ENCODE assay signal across 2 cellular contexts in genomic region chr1:230368363-230368762, GRCh38.
TF ChIP-seq lines count a peak whose summit lies in the region.

No MANE protein-coding gene starts in this region.

TF ChIP-seq in GM23338, 12 proteins besides CTCF, POLR2A, EP300 and RAD21 (continued from another document):
- TF ChIP-seq ZNF462 (CRISPR knock-in tag; IDR thresholded peaks at IDR 0.05) (no peak), POLR2AphosphoS5 (IDR thresholded peaks at IDR 0.05; ENCODE audit: low read depth) (no peak), STAT1 (IDR thresholded peaks at IDR 0.05; ENCODE audit: unreplicated experiment) (no peak), NANOG (IDR thresholded peaks at IDR 0.05; ENCODE audit: borderline replicate concordance) (no peak), EZH2phosphoT487 (IDR thresholded peaks at IDR 0.05; ENCODE audit: unreplicated experiment) (no peak), CREB1 (CRISPR knock-in tag; IDR thresholded peaks at IDR 0.05; ENCODE audit: low read depth) (no peak), ZNF114 (CRISPR knock-in tag; IDR thresholded peaks at IDR 0.05) (no peak), EZH2 (IDR thresholded peaks at IDR 0.05; ENCODE audit: low read depth, unreplicated experiment) (no peak), ZNF331 (CRISPR knock-in tag; IDR thresholded peaks at IDR 0.05; ENCODE audit: low read depth) (no peak)
- TF ChIP-seq, protein P1, sequence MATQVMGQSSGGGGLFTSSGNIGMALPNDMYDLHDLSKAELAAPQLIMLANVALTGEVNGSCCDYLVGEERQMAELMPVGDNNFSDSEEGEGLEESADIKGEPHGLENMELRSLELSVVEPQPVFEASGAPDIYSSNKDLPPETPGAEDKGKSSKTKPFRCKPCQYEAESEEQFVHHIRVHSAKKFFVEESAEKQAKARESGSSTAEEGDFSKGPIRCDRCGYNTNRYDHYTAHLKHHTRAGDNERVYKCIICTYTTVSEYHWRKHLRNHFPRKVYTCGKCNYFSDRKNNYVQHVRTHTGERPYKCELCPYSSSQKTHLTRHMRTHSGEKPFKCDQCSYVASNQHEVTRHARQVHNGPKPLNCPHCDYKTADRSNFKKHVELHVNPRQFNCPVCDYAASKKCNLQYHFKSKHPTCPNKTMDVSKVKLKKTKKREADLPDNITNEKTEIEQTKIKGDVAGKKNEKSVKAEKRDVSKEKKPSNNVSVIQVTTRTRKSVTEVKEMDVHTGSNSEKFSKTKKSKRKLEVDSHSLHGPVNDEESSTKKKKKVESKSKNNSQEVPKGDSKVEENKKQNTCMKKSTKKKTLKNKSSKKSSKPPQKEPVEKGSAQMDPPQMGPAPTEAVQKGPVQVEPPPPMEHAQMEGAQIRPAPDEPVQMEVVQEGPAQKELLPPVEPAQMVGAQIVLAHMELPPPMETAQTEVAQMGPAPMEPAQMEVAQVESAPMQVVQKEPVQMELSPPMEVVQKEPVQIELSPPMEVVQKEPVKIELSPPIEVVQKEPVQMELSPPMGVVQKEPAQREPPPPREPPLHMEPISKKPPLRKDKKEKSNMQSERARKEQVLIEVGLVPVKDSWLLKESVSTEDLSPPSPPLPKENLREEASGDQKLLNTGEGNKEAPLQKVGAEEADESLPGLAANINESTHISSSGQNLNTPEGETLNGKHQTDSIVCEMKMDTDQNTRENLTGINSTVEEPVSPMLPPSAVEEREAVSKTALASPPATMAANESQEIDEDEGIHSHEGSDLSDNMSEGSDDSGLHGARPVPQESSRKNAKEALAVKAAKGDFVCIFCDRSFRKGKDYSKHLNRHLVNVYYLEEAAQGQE (IDR thresholded peaks at IDR 0.05; ENCODE audit: unreplicated experiment) = no peak
- TF ChIP-seq, protein P2, sequence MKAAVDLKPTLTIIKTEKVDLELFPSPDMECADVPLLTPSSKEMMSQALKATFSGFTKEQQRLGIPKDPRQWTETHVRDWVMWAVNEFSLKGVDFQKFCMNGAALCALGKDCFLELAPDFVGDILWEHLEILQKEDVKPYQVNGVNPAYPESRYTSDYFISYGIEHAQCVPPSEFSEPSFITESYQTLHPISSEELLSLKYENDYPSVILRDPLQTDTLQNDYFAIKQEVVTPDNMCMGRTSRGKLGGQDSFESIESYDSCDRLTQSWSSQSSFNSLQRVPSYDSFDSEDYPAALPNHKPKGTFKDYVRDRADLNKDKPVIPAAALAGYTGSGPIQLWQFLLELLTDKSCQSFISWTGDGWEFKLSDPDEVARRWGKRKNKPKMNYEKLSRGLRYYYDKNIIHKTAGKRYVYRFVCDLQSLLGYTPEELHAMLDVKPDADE (IDR thresholded peaks at IDR 0.05) = no peak

TF ChIP-seq in K562, 482 proteins besides CTCF, POLR2A, EP300 and RAD21 (continued from another document):
- TF ChIP-seq CREB3L1 (IDR thresholded peaks at IDR 0.05; ENCODE audit: borderline replicate concordance, low read depth) = no peak
- no peak for TF ChIP-seq RBM25 (IDR thresholded peaks at IDR 0.05; ENCODE audit: low read depth, low read length, severe bottlenecking)
- TF ChIP-seq MECOM (CRISPR knock-in tag; IDR thresholded peaks at IDR 0.05) = no peak
- no peak for TF ChIP-seq ILF3 (IDR thresholded peaks at IDR 0.05; ENCODE audit: borderline replicate concordance)
- no peak for TF ChIP-seq EP400 (IDR thresholded peaks at IDR 0.05)
- TF ChIP-seq LCOR (CRISPR knock-in tag; IDR thresholded peaks at IDR 0.05) = no peak
- no peak for TF ChIP-seq WHSC1 (IDR thresholded peaks at IDR 0.05; ENCODE audit: low read length)
- TF ChIP-seq, protein P3, sequence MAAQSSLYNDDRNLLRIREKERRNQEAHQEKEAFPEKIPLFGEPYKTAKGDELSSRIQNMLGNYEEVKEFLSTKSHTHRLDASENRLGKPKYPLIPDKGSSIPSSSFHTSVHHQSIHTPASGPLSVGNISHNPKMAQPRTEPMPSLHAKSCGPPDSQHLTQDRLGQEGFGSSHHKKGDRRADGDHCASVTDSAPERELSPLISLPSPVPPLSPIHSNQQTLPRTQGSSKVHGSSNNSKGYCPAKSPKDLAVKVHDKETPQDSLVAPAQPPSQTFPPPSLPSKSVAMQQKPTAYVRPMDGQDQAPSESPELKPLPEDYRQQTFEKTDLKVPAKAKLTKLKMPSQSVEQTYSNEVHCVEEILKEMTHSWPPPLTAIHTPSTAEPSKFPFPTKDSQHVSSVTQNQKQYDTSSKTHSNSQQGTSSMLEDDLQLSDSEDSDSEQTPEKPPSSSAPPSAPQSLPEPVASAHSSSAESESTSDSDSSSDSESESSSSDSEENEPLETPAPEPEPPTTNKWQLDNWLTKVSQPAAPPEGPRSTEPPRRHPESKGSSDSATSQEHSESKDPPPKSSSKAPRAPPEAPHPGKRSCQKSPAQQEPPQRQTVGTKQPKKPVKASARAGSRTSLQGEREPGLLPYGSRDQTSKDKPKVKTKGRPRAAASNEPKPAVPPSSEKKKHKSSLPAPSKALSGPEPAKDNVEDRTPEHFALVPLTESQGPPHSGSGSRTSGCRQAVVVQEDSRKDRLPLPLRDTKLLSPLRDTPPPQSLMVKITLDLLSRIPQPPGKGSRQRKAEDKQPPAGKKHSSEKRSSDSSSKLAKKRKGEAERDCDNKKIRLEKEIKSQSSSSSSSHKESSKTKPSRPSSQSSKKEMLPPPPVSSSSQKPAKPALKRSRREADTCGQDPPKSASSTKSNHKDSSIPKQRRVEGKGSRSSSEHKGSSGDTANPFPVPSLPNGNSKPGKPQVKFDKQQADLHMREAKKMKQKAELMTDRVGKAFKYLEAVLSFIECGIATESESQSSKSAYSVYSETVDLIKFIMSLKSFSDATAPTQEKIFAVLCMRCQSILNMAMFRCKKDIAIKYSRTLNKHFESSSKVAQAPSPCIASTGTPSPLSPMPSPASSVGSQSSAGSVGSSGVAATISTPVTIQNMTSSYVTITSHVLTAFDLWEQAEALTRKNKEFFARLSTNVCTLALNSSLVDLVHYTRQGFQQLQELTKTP (IDR thresholded peaks at IDR 0.05; ENCODE audit: low read depth in 1 of 2, partially characterized antibody in 2 of 2) = no peak
- TF ChIP-seq ILK (tag; IDR thresholded peaks at IDR 0.05; ENCODE audit: borderline replicate concordance, low read depth) = no peak
- no peak for TF ChIP-seq GABPB2 (CRISPR knock-in tag; conservative IDR thresholded peaks at IDR 0.05)
- TF ChIP-seq ID3 (CRISPR knock-in tag; IDR thresholded peaks at IDR 0.05) = no peak
- TF ChIP-seq ID3 (tag; IDR thresholded peaks at IDR 0.05) = no peak
- TF ChIP-seq HNRNPLL (IDR thresholded peaks at IDR 0.05; ENCODE audit: low read depth, low read length, poor library complexity, severe bottlenecking) = no peak
- no peak for TF ChIP-seq ZKSCAN3 (CRISPR knock-in tag; IDR thresholded peaks at IDR 0.05)
- no peak for TF ChIP-seq ZBTB1 (CRISPR knock-in tag; IDR thresholded peaks at IDR 0.05; ENCODE audit: borderline replicate concordance, low read depth)
- TF ChIP-seq FOXA1 (IDR thresholded peaks at IDR 0.05; ENCODE audit: borderline replicate concordance) = no peak
- no peak for TF ChIP-seq STAG1 (CRISPR knock-in tag; IDR thresholded peaks at IDR 0.05; ENCODE audit: borderline replicate concordance)
- TF ChIP-seq IRF9 (tag; IDR thresholded peaks at IDR 0.05) = no peak
- no peak for TF ChIP-seq RAD51 (IDR thresholded peaks at IDR 0.05; ENCODE audit: borderline replicate concordance, low read depth)
TF ChIP-seq in K562: peak in this region for 0.
